ENCODE assay signal across 16 cellular contexts in genomic region chr16:66617728-66618127, GRCh38.
DNase-seq lines count a peak whose midpoint lies in the region; TF ChIP-seq lines count a peak whose summit lies in the region.
"Had no signal": no experiment of that assay in that cellular context is flagged by ENCODE, and none has a peak within 500 bp of the region (broad histone marks: within the 10 kb centered on the region; RNA-seq: fewer than 3 reads in every experiment).

No MANE protein-coding gene starts in this region.

- H3K36me3 ChIP-seq in WERI-Rb-1 = peaks cover 38% of the 10 kb centered on the region

- DNase-seq in LNCaP clone FGC (ENCODE audit: low read depth) (peak; percentile 11), WERI-Rb-1 (no peak), iris pigment epithelial cell (ENCODE audit: low read depth) (peak; percentile 31), NCI-H1930 (lab: John Stamatoyannopoulos, UW) (no peak), COR-L47 (lab: John Stamatoyannopoulos, UW) (no peak), RPMI8226 (no peak)
- DNase-seq: activated CD8-positive, alpha-beta memory T cell treated with anti-CD3 and anti-CD28 coated beads for 24 hours; activated effector memory CD4-positive, alpha-beta T cell treated with anti-CD3 and anti-CD28 coated beads, Interleukin-2, amount 50 U/mL, for 16 hours; foreskin fibroblast; NCI-H1105; NCI-H2227 treated with DMSO at 0.1 percent for 48 hours; NK-92 treated with Interleukin-12 subunit alpha and Interleukin-12 subunit beta, amount 100 ng/mL, for 24 hours; stimulated activated naive CD8-positive, alpha-beta T cell treated with anti-CD3 and anti-CD28 coated beads, Interleukin-15, Interleukin-2, amounts not matched to agents 100 U/mL and 50 U/mL, for 24 hours had no signal

- H3K9me3 ChIP-seq in WERI-Rb-1 (ENCODE audit: severe bottlenecking) = no peaks in the 10 kb centered on the region
- H3K9me3 ChIP-seq: BLaER1 treated with 17β-estradiol and CSF1 and Interleukin-3, amounts not matched to agents 10 nM and 100 nM had no signal

- TF ChIP-seq CTCF in LNCaP clone FGC (IDR thresholded peaks at IDR 0.05; ENCODE audit: control insufficient read depth, extremely low read depth, insufficient read depth) (no peak), WERI-Rb-1 (IDR thresholded peaks at IDR 0.05; ENCODE audit: low read depth, low read length) (no peak)

- no peaks in the 10 kb centered on the region for H3K27me3 ChIP-seq in WERI-Rb-1 (ENCODE audit: insufficient read depth, low read depth, severe bottlenecking)
- H3K27me3 ChIP-seq: BLaER1 treated with 17β-estradiol and CSF1 and Interleukin-3, amounts not matched to agents 10 nM and 100 nM had no signal

- H3K27ac ChIP-seq in WERI-Rb-1 (peak overlapping the region; percentile 70), skin epidermis (peak overlapping the region in 15 of 21 experiments; percentile 7 to 79 (median 56))

- H3K4me3 ChIP-seq in LNCaP clone FGC (ENCODE audit: low read depth, low read length) (no peak overlapping the region), WERI-Rb-1 (ENCODE audit: low read depth, low read length) (no peak overlapping the region), skin epidermis (no peak overlapping the region)
- H3K4me3 ChIP-seq: BLaER1 treated with 17β-estradiol and CSF1 and Interleukin-3, amounts not matched to agents 10 nM and 100 nM; lung had no signal

Comparison
In these comparisons a context has a peak if more than half of its experiments do, and no peak if none do; other contexts are left out.
1. DNase-seq: peak in LNCaP clone FGC (single experiment) and iris pigment epithelial cell (single experiment); none in WERI-Rb-1 (single experiment), NCI-H1930 (0 of 2), COR-L47 (single experiment) and RPMI8226 (single experiment).